ENCODE assay signal across 1 cellular context in the genomic region with DNA sequence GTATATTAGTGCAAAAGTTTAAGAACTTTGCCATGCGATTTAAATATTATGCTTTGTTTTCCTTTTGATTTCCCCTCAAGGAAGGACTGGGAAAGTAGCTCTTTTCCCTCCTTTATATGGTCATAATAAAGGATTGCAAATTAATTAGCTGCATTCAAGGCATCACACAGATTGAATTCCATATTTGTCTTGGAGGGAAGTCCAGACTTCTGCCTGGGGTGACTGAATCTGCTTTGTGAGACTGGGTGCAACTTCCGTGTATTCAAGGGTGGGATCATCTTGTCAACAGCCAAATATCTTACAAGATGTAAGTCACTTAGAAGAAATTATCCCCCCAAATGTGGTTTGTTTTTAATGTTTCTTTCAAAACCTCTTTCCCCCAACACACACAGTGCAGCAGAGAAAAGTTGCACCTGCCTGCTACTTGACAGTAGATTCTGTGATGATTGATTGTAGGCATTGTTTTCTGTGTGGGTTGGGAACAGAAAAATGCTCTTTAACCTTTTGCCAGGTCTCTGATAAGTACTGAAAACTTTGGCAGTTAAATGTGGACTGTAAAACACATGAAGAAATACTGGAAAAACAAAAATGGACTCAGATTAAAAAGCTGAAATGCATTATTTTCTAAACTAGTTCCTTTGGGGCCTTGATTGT.
TF ChIP-seq lines count a peak whose summit lies in the region.

No MANE protein-coding gene starts in this region.

TF ChIP-seq in GM12878, 131 proteins besides CTCF, POLR2A, EP300 and RAD21 (continued from another document):
- TF ChIP-seq BHLHE40 (IDR thresholded peaks at IDR 0.05; ENCODE audit: borderline replicate concordance in 1 of 2, low read depth in 2 of 2, low read length in 1 of 2), result peak in 1 of 2 experiments; percentile 29; a peak in 1 of 4 replicates
- 0 out of 2 replicates have a peak, but pooled peaks have one; percentile 47 for TF ChIP-seq TCF12 (IDR thresholded peaks at IDR 0.05; ENCODE audit: low read depth, low read length)
- TF ChIP-seq, protein P1, sequence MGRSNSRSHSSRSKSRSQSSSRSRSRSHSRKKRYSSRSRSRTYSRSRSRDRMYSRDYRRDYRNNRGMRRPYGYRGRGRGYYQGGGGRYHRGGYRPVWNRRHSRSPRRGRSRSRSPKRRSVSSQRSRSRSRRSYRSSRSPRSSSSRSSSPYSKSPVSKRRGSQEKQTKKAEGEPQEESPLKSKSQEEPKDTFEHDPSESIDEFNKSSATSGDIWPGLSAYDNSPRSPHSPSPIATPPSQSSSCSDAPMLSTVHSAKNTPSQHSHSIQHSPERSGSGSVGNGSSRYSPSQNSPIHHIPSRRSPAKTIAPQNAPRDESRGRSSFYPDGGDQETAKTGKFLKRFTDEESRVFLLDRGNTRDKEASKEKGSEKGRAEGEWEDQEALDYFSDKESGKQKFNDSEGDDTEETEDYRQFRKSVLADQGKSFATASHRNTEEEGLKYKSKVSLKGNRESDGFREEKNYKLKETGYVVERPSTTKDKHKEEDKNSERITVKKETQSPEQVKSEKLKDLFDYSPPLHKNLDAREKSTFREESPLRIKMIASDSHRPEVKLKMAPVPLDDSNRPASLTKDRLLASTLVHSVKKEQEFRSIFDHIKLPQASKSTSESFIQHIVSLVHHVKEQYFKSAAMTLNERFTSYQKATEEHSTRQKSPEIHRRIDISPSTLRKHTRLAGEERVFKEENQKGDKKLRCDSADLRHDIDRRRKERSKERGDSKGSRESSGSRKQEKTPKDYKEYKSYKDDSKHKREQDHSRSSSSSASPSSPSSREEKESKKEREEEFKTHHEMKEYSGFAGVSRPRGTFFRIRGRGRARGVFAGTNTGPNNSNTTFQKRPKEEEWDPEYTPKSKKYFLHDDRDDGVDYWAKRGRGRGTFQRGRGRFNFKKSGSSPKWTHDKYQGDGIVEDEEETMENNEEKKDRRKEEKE (IDR thresholded peaks at IDR 0.05), result no peak
- TF ChIP-seq TCF3 (IDR thresholded peaks at IDR 0.05; ENCODE audit: borderline replicate concordance, insufficient read depth, low read depth, low read length), result no peak
- TF ChIP-seq, protein P2, sequence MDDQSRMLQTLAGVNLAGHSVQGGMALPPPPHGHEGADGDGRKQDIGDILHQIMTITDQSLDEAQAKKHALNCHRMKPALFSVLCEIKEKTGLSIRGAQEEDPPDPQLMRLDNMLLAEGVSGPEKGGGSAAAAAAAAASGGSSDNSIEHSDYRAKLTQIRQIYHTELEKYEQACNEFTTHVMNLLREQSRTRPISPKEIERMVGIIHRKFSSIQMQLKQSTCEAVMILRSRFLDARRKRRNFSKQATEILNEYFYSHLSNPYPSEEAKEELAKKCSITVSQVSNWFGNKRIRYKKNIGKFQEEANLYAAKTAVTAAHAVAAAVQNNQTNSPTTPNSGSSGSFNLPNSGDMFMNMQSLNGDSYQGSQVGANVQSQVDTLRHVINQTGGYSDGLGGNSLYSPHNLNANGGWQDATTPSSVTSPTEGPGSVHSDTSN (IDR thresholded peaks at IDR 0.05; ENCODE audit: insufficient replicate concordance, low read depth, low read length), result peak; percentile 81
- TF ChIP-seq, protein P3, sequence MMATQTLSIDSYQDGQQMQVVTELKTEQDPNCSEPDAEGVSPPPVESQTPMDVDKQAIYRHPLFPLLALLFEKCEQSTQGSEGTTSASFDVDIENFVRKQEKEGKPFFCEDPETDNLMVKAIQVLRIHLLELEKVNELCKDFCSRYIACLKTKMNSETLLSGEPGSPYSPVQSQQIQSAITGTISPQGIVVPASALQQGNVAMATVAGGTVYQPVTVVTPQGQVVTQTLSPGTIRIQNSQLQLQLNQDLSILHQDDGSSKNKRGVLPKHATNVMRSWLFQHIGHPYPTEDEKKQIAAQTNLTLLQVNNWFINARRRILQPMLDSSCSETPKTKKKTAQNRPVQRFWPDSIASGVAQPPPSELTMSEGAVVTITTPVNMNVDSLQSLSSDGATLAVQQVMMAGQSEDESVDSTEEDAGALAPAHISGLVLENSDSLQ (IDR thresholded peaks at IDR 0.05), result peak; percentile 87
- peak; percentile 62 for TF ChIP-seq MTA2 (IDR thresholded peaks at IDR 0.05; ENCODE audit: low read depth)
- TF ChIP-seq IKZF1 (conservative IDR thresholded peaks at IDR 0.05), result peak; percentile 36; the same call in 1 of the 2 replicates
- peak; percentile 49 to 71; a peak in 2 of 4 replicates for TF ChIP-seq IKZF2 (IDR thresholded peaks at IDR 0.05)
- TF ChIP-seq NR2C1 (IDR thresholded peaks at IDR 0.05), result peak; percentile 55
